20 cellular contexts compared by ENCODE assay signal in the genomic region with DNA sequence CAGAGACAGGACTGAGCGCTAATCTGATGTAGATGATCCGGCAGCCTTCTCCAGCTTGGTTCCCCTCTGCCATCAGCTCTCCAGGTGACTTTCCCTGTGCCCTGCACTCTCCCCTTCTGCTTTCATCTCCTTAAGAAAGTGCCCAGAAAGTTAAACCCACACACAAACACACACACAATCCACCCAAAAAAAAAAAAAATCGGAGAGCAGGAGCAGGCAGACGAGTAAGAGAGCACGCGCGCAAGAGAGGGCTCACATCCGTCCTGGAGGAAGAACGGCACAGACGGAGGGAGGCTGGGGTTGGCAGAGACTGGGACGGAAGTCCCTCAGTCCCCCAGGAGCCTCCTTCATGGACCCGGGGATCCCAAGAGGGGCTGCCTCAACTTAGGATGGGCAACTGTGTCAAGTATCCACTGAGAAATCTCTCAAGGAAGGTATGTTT. TPM values are rescaled to one million over a fixed set of nuclear protein-coding genes. Genes with fewer than 3 reads are reported as not detected.
A peak's percentile ranks its signal among the peaks of the same experiment; 100 is the strongest.
DNase-seq lines count a peak whose midpoint lies in the region; ATAC-seq and TF ChIP-seq lines count a peak whose summit lies in the region.
"Had no signal": no experiment of that assay in that cellular context is flagged by ENCODE, and none has a peak within 500 bp of the region (broad histone marks: within the 10 kb centered on the region; RNA-seq: fewer than 3 reads in every experiment).

No MANE protein-coding gene starts in this region.

- CTCF ChIA-PET in activated CD4-positive, alpha-beta memory T cell treated with anti-CD3 and anti-CD28 coated beads for 36 hours (lab: Charles Lee), result interaction anchor here (1.2 to 6.9 kb wide), 14 partner anchors 8 to 456 kb away, joined by 3 to 161 read pairs (median 10); partner anchors contain the start of genes ACADS, CABP1, MLEC and POP5

- peak overlapping the region; percentile 34 to 44 for H3K4me3 ChIP-seq in right atrium auricular region
- peak overlapping the region; percentile 77 for H3K4me3 ChIP-seq in coronary artery
- peak overlapping the region; percentile 67 for H3K4me3 ChIP-seq in rectal smooth muscle tissue (ENCODE audit: low read length)
- H3K4me3 ChIP-seq: lung had no signal

- H3K36me3 ChIP-seq in right atrium auricular region (no peaks in the 10 kb centered on the region), rectal smooth muscle tissue (ENCODE audit: control insufficient read depth, insufficient read depth, low read length) (no peaks in the 10 kb centered on the region)

- peak overlapping the region; percentile 42 to 75 for H3K27ac ChIP-seq in right atrium auricular region
- peak overlapping the region; percentile 72 to 94 for H3K27ac ChIP-seq in coronary artery
- no peak overlapping the region for H3K27ac ChIP-seq in rectal smooth muscle tissue (ENCODE audit: low read depth, low read length)
- H3K27ac ChIP-seq: parathyroid adenoma had no signal

- POLR2A ChIA-PET in activated CD4-positive, alpha-beta memory T cell treated with anti-CD3 and anti-CD28 coated beads for 36 hours (lab: Charles Lee), result no interaction called here

- no peak overlapping the region for H3K4me3 Mint-ChIP-seq in activated CD4-positive, alpha-beta memory T cell treated with anti-CD3 and anti-CD28 coated beads for 36 hours
- H3K4me3 Mint-ChIP-seq: activated CD8-positive, alpha-beta T cell treated with anti-CD3 and anti-CD28 coated beads for 36 hours; T-helper 17 cell had no signal

- no peak for DNase-seq in right atrium auricular region (ENCODE audit: low spot score)
- DNase-seq in left cardiac atrium, result no peak
- DNase-seq in coronary artery (ENCODE audit: low spot score), result no peak
- no peak for DNase-seq in cerebellar cortex (ENCODE audit: low spot score)
- no peak for DNase-seq in activated CD4-positive, alpha-beta memory T cell treated with anti-CD3 and anti-CD28 coated beads for 36 hours
- DNase-seq in DMS114 treated with DMSO at 0.1 percent for 48 hours (lab: John Stamatoyannopoulos, UW; ENCODE audit: unreplicated experiment), result no peak
- DNase-seq: activated CD8-positive, alpha-beta T cell treated with anti-CD3 and anti-CD28 coated beads for 36 hours; erythroblast; naive B cell; NCI-H1092; SIG-M5; T-helper 17 cell had no signal

- no peaks in the 10 kb centered on the region for H3K36me3 Mint-ChIP-seq in activated CD4-positive, alpha-beta memory T cell treated with anti-CD3 and anti-CD28 coated beads for 36 hours
- H3K36me3 Mint-ChIP-seq: activated naive CD4-positive, alpha-beta T cell treated with anti-CD3 and anti-CD28 coated beads, Interleukin-2, amount 50 U/mL, for 72 hours; naive B cell had no signal

- no peak overlapping the region for H3K27ac Mint-ChIP-seq in activated CD4-positive, alpha-beta memory T cell treated with anti-CD3 and anti-CD28 coated beads for 36 hours
- H3K27ac Mint-ChIP-seq: activated CD8-positive, alpha-beta T cell treated with anti-CD3 and anti-CD28 coated beads for 36 hours; activated naive CD4-positive, alpha-beta T cell treated with anti-CD3 and anti-CD28 coated beads, Interleukin-2, amount 50 U/mL, for 72 hours; naive B cell; T-helper 17 cell had no signal

- H3K9me3 ChIP-seq in right atrium auricular region, result no peaks in the 10 kb centered on the region

- H3K27me3 ChIP-seq in right atrium auricular region (no peaks in the 10 kb centered on the region), rectal smooth muscle tissue (ENCODE audit: control insufficient read depth, insufficient read depth, low read length) (peaks cover 2% of the 10 kb centered on the region)

- H3K9me3 Mint-ChIP-seq in activated CD4-positive, alpha-beta memory T cell treated with anti-CD3 and anti-CD28 coated beads for 36 hours, result no peaks in the 10 kb centered on the region
- H3K9me3 Mint-ChIP-seq: activated CD8-positive, alpha-beta T cell treated with anti-CD3 and anti-CD28 coated beads for 36 hours; activated naive CD4-positive, alpha-beta T cell treated with anti-CD3 and anti-CD28 coated beads, Interleukin-2, amount 50 U/mL, for 72 hours; naive B cell had no signal

- no peak overlapping the region for H3K9ac ChIP-seq in rectal smooth muscle tissue (ENCODE audit: low read length)
- H3K9ac ChIP-seq: parathyroid adenoma had no signal

- intact Hi-C loops in left cardiac atrium (cut with DNase I), result no loop called here
- intact Hi-C loops in activated CD4-positive, alpha-beta memory T cell treated with anti-CD3 and anti-CD28 coated beads for 36 hours (cut with micrococcal nuclease), result no loop called here

- TF ChIP-seq CTCF in right atrium auricular region (IDR thresholded peaks at IDR 0.05) (no peak), coronary artery (IDR thresholded peaks at IDR 0.05) (no peak)

- ATAC-seq in left cardiac atrium, result no peak
- no peak for ATAC-seq in GM21390 (IDR thresholded peaks at IDR 0.05; ENCODE audit: unreplicated experiment)
- ATAC-seq: activated CD8-positive, alpha-beta T cell treated with anti-CD3 and anti-CD28 coated beads for 36 hours; HCT116; T-helper 17 cell had no signal

- peaks cover 15% of the 10 kb centered on the region for H3K4me1 Mint-ChIP-seq in activated CD4-positive, alpha-beta memory T cell treated with anti-CD3 and anti-CD28 coated beads for 36 hours (ENCODE audit: low read depth)

- peaks cover 0 to 59% of the 10 kb centered on the region in 2 donors for H3K4me1 ChIP-seq in right atrium auricular region
- peaks cover 11% of the 10 kb centered on the region for H3K4me1 ChIP-seq in rectal smooth muscle tissue (ENCODE audit: control insufficient read depth, insufficient read depth, low read length)

- H3K27me3 Mint-ChIP-seq in activated CD4-positive, alpha-beta memory T cell treated with anti-CD3 and anti-CD28 coated beads for 36 hours, result peaks cover 42% of the 10 kb centered on the region

RNA-seq across cellular contexts. Expression of gene CABP1, which starts 9.8 kb away (rescaled TPM):
- total RNA-seq in right atrium auricular region (1 to 10 TPM in 1 of 2 donors, under 1 TPM in 1; 0.71 to 2.0 TPM), left cardiac atrium (1 to 10 TPM; 1.5 to 4.6 TPM)
- under 1 TPM; 0.24 to 0.29 TPM for total RNA-seq in activated CD4-positive, alpha-beta memory T cell treated with anti-CD3 and anti-CD28 coated beads for 36 hours
- total RNA-seq: bronchial epithelial cell, smooth muscle cell, T-helper 17 cell had no signal

RNA-seq across cellular contexts. Expression of gene MLEC, which starts 36.7 kb away (rescaled TPM):
- total RNA-seq in right atrium auricular region, result 100 to 1,000 TPM in 1 of 2 donors, 10 to 100 TPM in 1; 89.7 to 179 TPM
- 100 to 1,000 TPM; 166 to 173 TPM for total RNA-seq in left cardiac atrium
- total RNA-seq in activated CD4-positive, alpha-beta memory T cell treated with anti-CD3 and anti-CD28 coated beads for 36 hours, result 10 to 100 TPM; 92.9 to 93.7 TPM

RNA-seq across cellular contexts. Expression of gene UNC119B, which starts 60.0 kb away (rescaled TPM):
- total RNA-seq in right atrium auricular region (10 to 100 TPM in 1 of 2 donors, 1 to 10 TPM in 1; 8.9 to 13.1 TPM), left cardiac atrium (10 to 100 TPM; 14.2 to 18.2 TPM)
- 10 to 100 TPM; 28.2 to 31.3 TPM for total RNA-seq in activated CD4-positive, alpha-beta memory T cell treated with anti-CD3 and anti-CD28 coated beads for 36 hours
